In genomic region chr3:135166266-135166825, GRCh38 we compare ENCODE assay signal across 17 cellular contexts.
DNase-seq lines count a peak whose midpoint lies in the region; ATAC-seq and TF ChIP-seq lines count a peak whose summit lies in the region.
"Had no signal": no experiment of that assay in that cellular context is flagged by ENCODE, and none has a peak within 500 bp of the region (broad histone marks: within the 10 kb centered on the region; RNA-seq: fewer than 3 reads in every experiment).

No MANE protein-coding gene starts in this region.

- no peaks in the 10 kb centered on the region for H3K27me3 ChIP-seq in right cardiac atrium (ENCODE audit: control insufficient read depth, insufficient read depth)
- H3K27me3 ChIP-seq in right atrium auricular region, result no peaks in the 10 kb centered on the region
- H3K27me3 ChIP-seq: BLaER1 treated with 17β-estradiol and CSF1 and Interleukin-3, amounts not matched to agents 10 nM and 100 nM had no signal

- H3K9me3 ChIP-seq in right cardiac atrium (ENCODE audit: control insufficient read depth, low read length) (no peaks in the 10 kb centered on the region), right atrium auricular region (no peaks in the 10 kb centered on the region)
- H3K9me3 ChIP-seq: BLaER1 treated with 17β-estradiol and CSF1 and Interleukin-3, amounts not matched to agents 10 nM and 100 nM had no signal

- 59% methylated on average over 4 of the region's 4 CpGs for WGBS in right cardiac atrium

- ATAC-seq in right cardiac atrium (peak; percentile 11 to 14), HG02973 (IDR thresholded peaks at IDR 0.05; ENCODE audit: unreplicated experiment) (no peak)
- ATAC-seq: CD8-positive, alpha-beta T cell; HepG2 had no signal

- peak in 1 of 3 donors; percentile 40 for DNase-seq in right cardiac atrium
- no peak for DNase-seq in right atrium auricular region (ENCODE audit: low spot score)
- DNase-seq in foreskin melanocyte, result peak; percentile 8
- peak in 3 of 49 donors; percentile 3 to 40 (median 9) for DNase-seq in substantia nigra (lab: John Stamatoyannopoulos, UW)
- no peak for DNase-seq in amniotic stem cell (lab: John Stamatoyannopoulos, UW)
- DNase-seq in activated CD4-positive, alpha-beta T cell treated with anti-CD3 and anti-CD28 coated beads, Interleukin-2, amount 50 U/mL, for 4 hours, result no peak
- DNase-seq: 8988T; Calu3; CD8-positive, alpha-beta T cell; DMS53; DND-41; EL; GM23248; HCEC 1CT had no signal

- H3K27ac ChIP-seq in right cardiac atrium (ENCODE audit: low read length) (no peak overlapping the region), right atrium auricular region (no peak overlapping the region), substantia nigra (ENCODE audit: low read depth, low read length, poor library complexity, severe bottlenecking) (peak overlapping the region; percentile 50)
- H3K27ac ChIP-seq: BLaER1 treated with 17β-estradiol and CSF1 and Interleukin-3, amounts not matched to agents 10 nM and 100 nM; GM23248 had no signal

- peaks cover 3% of the 10 kb centered on the region for H3K4me1 ChIP-seq in right cardiac atrium (ENCODE audit: control insufficient read depth, insufficient read depth, low read length)
- no peaks in the 10 kb centered on the region for H3K4me1 ChIP-seq in right atrium auricular region

- H3K4me3 ChIP-seq in right cardiac atrium (ENCODE audit: low read length) (no peak overlapping the region), right atrium auricular region (no peak overlapping the region)
- H3K4me3 ChIP-seq: BLaER1 treated with 17β-estradiol and CSF1 and Interleukin-3, amounts not matched to agents 10 nM and 100 nM; GM23248 had no signal

- intact Hi-C loops in right cardiac atrium (cut with DNase I), result no loop called here

- no peak for TF ChIP-seq CTCF in right atrium auricular region (IDR thresholded peaks at IDR 0.05)

- no peaks in the 10 kb centered on the region for H3K36me3 ChIP-seq in right atrium auricular region
- H3K36me3 ChIP-seq: BLaER1 treated with 17β-estradiol and CSF1 and Interleukin-3, amounts not matched to agents 10 nM and 100 nM had no signal
